ENCODE assay signal across 8 cellular contexts in genomic region chr19:12722566-12723382, GRCh38. TPM values are rescaled to one million over a fixed set of nuclear protein-coding genes. Genes with fewer than 3 reads are reported as not detected.
A peak's percentile ranks its signal among the peaks of the same experiment; 100 is the strongest.
DNase-seq lines count a peak whose midpoint lies in the region; ATAC-seq and TF ChIP-seq lines count a peak whose summit lies in the region.

No MANE protein-coding gene starts in this region.

- peak; percentile 93 for DNase-seq in GF-D8 (lab: John Stamatoyannopoulos, UW)
- DNase-seq in NCI-H1048 (lab: John Stamatoyannopoulos, UW) = peak; percentile 97
- DNase-seq in SK-N-MC (ENCODE audit: low read depth, low spot score) = peak; percentile 97
- peak; percentile 97 for DNase-seq in globus pallidus (ENCODE audit: low spot score)
- DNase-seq in nucleus accumbens (lab: John Stamatoyannopoulos, UW) = peak in 55 of 56 donors; percentile 76 to 99 (median 92)
- DNase-seq in suprapubic skin (ENCODE audit: low spot score in 2 of 2) = peak; percentile 98 to 100

- H3K4me3 ChIP-seq in SK-N-MC (peak overlapping the region; percentile 97), suprapubic skin (peak overlapping the region; percentile 81)

- H3K27ac ChIP-seq in SK-N-MC (peak overlapping the region; percentile 92), suprapubic skin (peak overlapping the region; percentile 95)

- H3K27me3 Mint-ChIP-seq in activated naive CD4-positive, alpha-beta T cell treated with anti-CD3 and anti-CD28 coated beads, Interleukin-2, amount 50 U/mL, for 24 hours = no peaks in the 10 kb centered on the region

- peaks cover 29% of the 10 kb centered on the region for H3K36me3 ChIP-seq in SK-N-MC (ENCODE audit: insufficient read depth, low read length)
- H3K36me3 ChIP-seq in suprapubic skin = peaks cover 17% of the 10 kb centered on the region

- TF ChIP-seq POLR2A in suprapubic skin (IDR thresholded peaks at IDR 0.05) = no peak

- H3K9me3 ChIP-seq in SK-N-MC (ENCODE audit: low read depth, low read length) = no peaks in the 10 kb centered on the region
- no peaks in the 10 kb centered on the region for H3K9me3 ChIP-seq in suprapubic skin

- peaks cover 11% of the 10 kb centered on the region for H3K36me3 Mint-ChIP-seq in activated naive CD4-positive, alpha-beta T cell treated with anti-CD3 and anti-CD28 coated beads, Interleukin-2, amount 50 U/mL, for 24 hours

- under 1% methylated on average over 32 of the region's 32 CpGs for WGBS in suprapubic skin

- H3K4me3 Mint-ChIP-seq in activated naive CD4-positive, alpha-beta T cell treated with anti-CD3 and anti-CD28 coated beads, Interleukin-2, amount 50 U/mL, for 24 hours = peak overlapping the region; percentile 98

- no peak for TF ChIP-seq CTCF in suprapubic skin (IDR thresholded peaks at IDR 0.05)

- TF ChIP-seq EP300 in suprapubic skin (IDR thresholded peaks at IDR 0.05) = no peak

- no peaks in the 10 kb centered on the region for H3K27me3 ChIP-seq in suprapubic skin

- peak overlapping the region; percentile 100 for H3K9ac ChIP-seq in SK-N-MC (ENCODE audit: insufficient read length)

- peak overlapping the region; percentile 95 for H3K27ac Mint-ChIP-seq in activated naive CD4-positive, alpha-beta T cell treated with anti-CD3 and anti-CD28 coated beads, Interleukin-2, amount 50 U/mL, for 24 hours

- H3K4me1 ChIP-seq in suprapubic skin = peaks cover 36% of the 10 kb centered on the region

- no peaks in the 10 kb centered on the region for H3K9me3 Mint-ChIP-seq in activated naive CD4-positive, alpha-beta T cell treated with anti-CD3 and anti-CD28 coated beads, Interleukin-2, amount 50 U/mL, for 24 hours

- ATAC-seq in HG02571 (IDR thresholded peaks at IDR 0.05; ENCODE audit: unreplicated experiment) = peak; percentile 84

- H3K4me1 Mint-ChIP-seq in activated naive CD4-positive, alpha-beta T cell treated with anti-CD3 and anti-CD28 coated beads, Interleukin-2, amount 50 U/mL, for 24 hours = peaks cover 38% of the 10 kb centered on the region

RNA-seq across cellular contexts. Expression of gene TNPO2, which starts 1.0 kb away (rescaled TPM):
- total RNA-seq in suprapubic skin = 100 to 1,000 TPM in 2 of 4 donors, 10 to 100 TPM in 2; 94.6 to 206 (median 110) TPM

RNA-seq across cellular contexts. Expression of gene TRIR, which starts 11.7 kb away (rescaled TPM):
- 100 to 1,000 TPM; 164 to 228 (median 210) TPM for total RNA-seq in suprapubic skin

RNA-seq across cellular contexts. Expression of gene GET3, which starts 14.5 kb away (rescaled TPM):
- 10 to 100 TPM; 26.2 to 63.6 (median 56.9) TPM for total RNA-seq in suprapubic skin

RNA-seq across cellular contexts. Expression of gene FBXW9, which starts 26.3 kb away (rescaled TPM):
- 10 to 100 TPM in 3 of 4 donors, 1 to 10 TPM in 1; 9.7 to 13.7 (median 12.3) TPM for total RNA-seq in suprapubic skin

RNA-seq across cellular contexts. Expression of gene BEST2, which starts 28.8 kb away (rescaled TPM):
- total RNA-seq in suprapubic skin = 10 to 100 TPM; 18.2 to 62.0 (median 46.8) TPM

Comparison
In these comparisons a context has a peak if more than half of its experiments do, and no peak if none do; other contexts are left out.
1. Peak in every context shown above with its lines: DNase-seq, ATAC-seq, H3K4me3 ChIP-seq and H3K27ac ChIP-seq.